In genomic region chr3:107899996-107900651, GRCh38 we compare ENCODE assay signal across 1 cellular context.
TF ChIP-seq lines count a peak whose summit lies in the region.

No MANE protein-coding gene starts in this region.

TF ChIP-seq in GM23338, 12 proteins besides CTCF, POLR2A, EP300 and RAD21 (continued from another document):
- TF ChIP-seq, protein P1, sequence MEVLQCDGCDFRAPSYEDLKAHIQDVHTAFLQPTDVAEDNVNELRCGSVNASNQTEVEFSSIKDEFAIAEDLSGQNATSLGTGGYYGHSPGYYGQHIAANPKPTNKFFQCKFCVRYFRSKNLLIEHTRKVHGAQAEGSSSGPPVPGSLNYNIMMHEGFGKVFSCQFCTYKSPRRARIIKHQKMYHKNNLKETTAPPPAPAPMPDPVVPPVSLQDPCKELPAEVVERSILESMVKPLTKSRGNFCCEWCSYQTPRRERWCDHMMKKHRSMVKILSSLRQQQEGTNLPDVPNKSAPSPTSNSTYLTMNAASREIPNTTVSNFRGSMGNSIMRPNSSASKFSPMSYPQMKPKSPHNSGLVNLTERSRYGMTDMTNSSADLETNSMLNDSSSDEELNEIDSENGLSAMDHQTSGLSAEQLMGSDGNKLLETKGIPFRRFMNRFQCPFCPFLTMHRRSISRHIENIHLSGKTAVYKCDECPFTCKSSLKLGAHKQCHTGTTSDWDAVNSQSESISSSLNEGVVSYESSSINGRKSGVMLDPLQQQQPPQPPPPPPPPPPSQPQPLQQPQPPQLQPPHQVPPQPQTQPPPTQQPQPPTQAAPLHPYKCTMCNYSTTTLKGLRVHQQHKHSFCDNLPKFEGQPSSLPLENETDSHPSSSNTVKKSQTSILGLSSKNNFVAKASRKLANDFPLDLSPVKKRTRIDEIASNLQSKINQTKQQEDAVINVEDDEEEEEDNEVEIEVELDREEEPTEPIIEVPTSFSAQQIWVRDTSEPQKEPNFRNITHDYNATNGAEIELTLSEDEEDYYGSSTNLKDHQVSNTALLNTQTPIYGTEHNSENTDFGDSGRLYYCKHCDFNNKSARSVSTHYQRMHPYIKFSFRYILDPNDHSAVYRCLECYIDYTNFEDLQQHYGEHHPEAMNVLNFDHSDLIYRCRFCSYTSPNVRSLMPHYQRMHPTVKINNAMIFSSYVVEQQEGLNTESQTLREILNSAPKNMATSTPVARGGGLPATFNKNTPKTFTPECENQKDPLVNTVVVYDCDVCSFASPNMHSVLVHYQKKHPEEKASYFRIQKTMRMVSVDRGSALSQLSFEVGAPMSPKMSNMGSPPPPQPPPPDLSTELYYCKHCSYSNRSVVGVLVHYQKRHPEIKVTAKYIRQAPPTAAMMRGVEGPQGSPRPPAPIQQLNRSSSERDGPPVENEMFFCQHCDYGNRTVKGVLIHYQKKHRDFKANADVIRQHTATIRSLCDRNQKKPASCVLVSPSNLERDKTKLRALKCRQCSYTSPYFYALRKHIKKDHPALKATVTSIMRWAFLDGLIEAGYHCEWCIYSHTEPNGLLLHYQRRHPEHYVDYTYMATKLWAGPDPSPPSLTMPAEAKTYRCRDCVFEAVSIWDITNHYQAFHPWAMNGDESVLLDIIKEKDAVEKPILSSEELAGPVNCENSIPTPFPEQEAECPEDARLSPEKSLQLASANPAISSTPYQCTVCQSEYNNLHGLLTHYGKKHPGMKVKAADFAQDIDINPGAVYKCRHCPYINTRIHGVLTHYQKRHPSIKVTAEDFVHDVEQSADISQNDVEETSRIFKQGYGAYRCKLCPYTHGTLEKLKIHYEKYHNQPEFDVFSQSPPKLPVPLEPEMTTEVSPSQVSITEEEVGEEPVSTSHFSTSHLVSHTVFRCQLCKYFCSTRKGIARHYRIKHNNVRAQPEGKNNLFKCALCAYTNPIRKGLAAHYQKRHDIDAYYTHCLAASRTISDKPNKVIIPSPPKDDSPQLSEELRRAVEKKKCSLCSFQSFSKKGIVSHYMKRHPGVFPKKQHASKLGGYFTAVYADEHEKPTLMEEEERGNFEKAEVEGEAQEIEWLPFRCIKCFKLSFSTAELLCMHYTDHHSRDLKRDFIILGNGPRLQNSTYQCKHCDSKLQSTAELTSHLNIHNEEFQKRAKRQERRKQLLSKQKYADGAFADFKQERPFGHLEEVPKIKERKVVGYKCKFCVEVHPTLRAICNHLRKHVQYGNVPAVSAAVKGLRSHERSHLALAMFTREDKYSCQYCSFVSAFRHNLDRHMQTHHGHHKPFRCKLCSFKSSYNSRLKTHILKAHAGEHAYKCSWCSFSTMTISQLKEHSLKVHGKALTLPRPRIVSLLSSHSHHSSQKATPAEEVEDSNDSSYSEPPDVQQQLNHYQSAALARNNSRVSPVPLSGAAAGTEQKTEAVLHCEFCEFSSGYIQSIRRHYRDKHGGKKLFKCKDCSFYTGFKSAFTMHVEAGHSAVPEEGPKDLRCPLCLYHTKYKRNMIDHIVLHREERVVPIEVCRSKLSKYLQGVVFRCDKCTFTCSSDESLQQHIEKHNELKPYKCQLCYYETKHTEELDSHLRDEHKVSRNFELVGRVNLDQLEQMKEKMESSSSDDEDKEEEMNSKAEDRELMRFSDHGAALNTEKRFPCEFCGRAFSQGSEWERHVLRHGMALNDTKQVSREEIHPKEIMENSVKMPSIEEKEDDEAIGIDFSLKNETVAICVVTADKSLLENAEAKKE (CRISPR knock-in tag; IDR thresholded peaks at IDR 0.05), result no peak
- no peak for TF ChIP-seq STAT1 (IDR thresholded peaks at IDR 0.05; ENCODE audit: unreplicated experiment)
- no peak for TF ChIP-seq ZNF114 (CRISPR knock-in tag; IDR thresholded peaks at IDR 0.05)
